In genomic region chr1:244444854-244445253, GRCh38 we compare ENCODE assay signal across 10 cellular contexts. TPM values are rescaled to one million over a fixed set of nuclear protein-coding genes. Genes with fewer than 3 reads are reported as not detected.
DNase-seq lines count a peak whose midpoint lies in the region; ATAC-seq, FAIRE-seq and TF ChIP-seq lines count a peak whose summit lies in the region.
"Had no signal": no experiment of that assay in that cellular context is flagged by ENCODE, and none has a peak within 500 bp of the region (broad histone marks: within the 10 kb centered on the region; RNA-seq: fewer than 3 reads in every experiment).

No MANE protein-coding gene starts in this region.

- peaks cover 15% of the 10 kb centered on the region for H3K4me1 ChIP-seq in IMR-90 (ENCODE audit: control insufficient read depth, insufficient read depth, low read length)
- H3K4me1 ChIP-seq in astrocyte (ENCODE audit: insufficient read depth, low read length), result peaks cover 26% of the 10 kb centered on the region
- H3K4me1 ChIP-seq in suprapubic skin, result peaks cover 37% of the 10 kb centered on the region

- peak overlapping the region; percentile 12 for H2BK5ac ChIP-seq in IMR-90 (ENCODE audit: low read depth, low read length, poor library complexity, severe bottlenecking)

- peaks cover 10% of the 10 kb centered on the region for H3K9me1 ChIP-seq in IMR-90 (ENCODE audit: insufficient read depth, low read length)

- in situ Hi-C loops in IMR-90 (cut with MboI; ENCODE audit: low sequenced_read_pairs), result no loop called here

- no CpG with 5 or more reads among the region's 1 CpG for WGBS in IMR-90 (ENCODE audit: extremely low coverage in 2 of 2, insufficient read length in 1 of 2), 2 experiments
- WGBS in suprapubic skin, result 18% methylated on average over 1 of the region's 1 CpG

- TF ChIP-seq POLR2A in IMR-90 (IDR thresholded peaks at IDR 0.05; ENCODE audit: low read depth, low read length), result no peak
- no peak for TF ChIP-seq POLR2A in suprapubic skin (IDR thresholded peaks at IDR 0.05)

- no peaks in the 10 kb centered on the region for H3K9me3 Mint-ChIP-seq in astrocyte (ENCODE audit: unreplicated experiment)
- H3K9me3 Mint-ChIP-seq in immature natural killer cell, result no peaks in the 10 kb centered on the region
- H3K9me3 Mint-ChIP-seq: T-helper 1 cell treated with Interleukin-12 subunit alpha and Interleukin-12 subunit beta and Interleukin-4 antibody, amounts not matched to agents 30 μg/mL and 1 μg/mL, for 36 hours had no signal

- H3K79me1 ChIP-seq in IMR-90 (ENCODE audit: low read depth in 1 of 2, low read length in 2 of 2), result peaks cover 27 to 45% of the 10 kb centered on the region in 2 experiments

- peak overlapping the region; percentile 20 for H2AK5ac ChIP-seq in IMR-90 (ENCODE audit: low read depth, low read length)

- POLR2A ChIA-PET in IMR-90 (lab: Charles Lee; ENCODE audit: unreplicated experiment), result interaction anchor here (0.9 kb wide), 1 partner anchor 9 kb away, joined by 9 read pairs; no protein-coding TSS in a partner anchor

- BruUV-seq in IMR-90 (replicated peaks; lab: Mats Ljungman, UMichigan), result no TSS peak

- H3K79me2 ChIP-seq in astrocyte (ENCODE audit: insufficient read depth, low read length), result peaks cover 94% of the 10 kb centered on the region

- H2AK9ac ChIP-seq in IMR-90 (replicated peaks; ENCODE audit: low read depth, low read length, poor library complexity), result no peak overlapping the region

- H3K56ac ChIP-seq in IMR-90 (ENCODE audit: extremely low read depth, insufficient read depth, low read length), result no peak overlapping the region

- peak overlapping the region; percentile 14; the same call in 1 of the 2 replicates for H3K14ac ChIP-seq in IMR-90 (replicated peaks; ENCODE audit: low read depth, low read length)

- H3K27me3 ChIP-seq in IMR-90 (ENCODE audit: control insufficient read depth, insufficient read depth, low read length) (no peaks in the 10 kb centered on the region), astrocyte (ENCODE audit: insufficient read depth, low read length) (no peaks in the 10 kb centered on the region), suprapubic skin (no peaks in the 10 kb centered on the region)

- intact Hi-C loops in IMR-90 (cut with micrococcal nuclease), result loop anchor here (2.0 to 10.0 kb wide), 2 partner anchors 122 to 730 kb away; no protein-coding TSS in a partner anchor

- H3K27ac Mint-ChIP-seq in astrocyte (ENCODE audit: unreplicated experiment) (peak overlapping the region; percentile 84), immature natural killer cell (peak overlapping the region in 4 of 6 donors; percentile 47 to 96 (median 64))
- H3K27ac Mint-ChIP-seq: T-helper 1 cell treated with Interleukin-12 subunit alpha and Interleukin-12 subunit beta and Interleukin-4 antibody, amounts not matched to agents 30 μg/mL and 1 μg/mL, for 36 hours had no signal

- H3K4me1 Mint-ChIP-seq in astrocyte (ENCODE audit: low read depth, unreplicated experiment) (peaks cover 39% of the 10 kb centered on the region), immature natural killer cell (peaks cover 51 to 85% of the 10 kb centered on the region in 2 donors)

- H3K18ac ChIP-seq in IMR-90 (ENCODE audit: low read depth, low read length), result peak overlapping the region; percentile 18

- H3K27ac ChIP-seq in IMR-90 (ENCODE audit: insufficient read depth, low read length) (peak overlapping the region; percentile 65), astrocyte (ENCODE audit: low read depth, low read length) (peak overlapping the region; percentile 54), suprapubic skin (peak overlapping the region; percentile 40)

- H3K9me3 ChIP-seq in IMR-90 (ENCODE audit: control insufficient read depth, insufficient read depth, low read length) (no peaks in the 10 kb centered on the region), astrocyte (ENCODE audit: insufficient read depth, low read depth, low read length) (no peaks in the 10 kb centered on the region), suprapubic skin (no peaks in the 10 kb centered on the region)

- no peak for FAIRE-seq in astrocyte (lab: Jason Lieb, UNC)

- peak overlapping the region; percentile 46; the same call in 1 of the 2 replicates for H4K91ac ChIP-seq in IMR-90 (ENCODE audit: insufficient read depth, low read depth, low read length)

- H3K4me2 ChIP-seq in IMR-90 (ENCODE audit: low read depth, low read length), result peak overlapping the region; percentile 44
- peak overlapping the region; percentile 55 for H3K4me2 ChIP-seq in astrocyte (ENCODE audit: low read length)

- peak overlapping the region; percentile 32 for H3K4ac ChIP-seq in IMR-90 (ENCODE audit: low read depth, low read length)

- no peak for DNase-seq in IMR-90
- DNase-seq in astrocyte (ENCODE audit: low read depth), result no peak
- DNase-seq in immature natural killer cell, result no peak
- no peak for DNase-seq in suprapubic skin (ENCODE audit: low spot score in 2 of 2)
- no peak for DNase-seq in putamen (ENCODE audit: low spot score)
- DNase-seq: NCI-H748 treated with DMSO at 0.1 percent for 48 hours; stimulated activated CD4-positive, alpha-beta T cell treated with anti-CD3 and anti-CD28 coated beads, Interleukin-15, amount 100 ng/mL, for 24 hours had no signal

- H3K36me3 Mint-ChIP-seq in astrocyte (ENCODE audit: low read depth, unreplicated experiment) (peaks cover 1% of the 10 kb centered on the region), immature natural killer cell (peaks cover 0 to 6% (median 3%) of the 10 kb centered on the region in 3 donors)

- H2AFZ ChIP-seq in IMR-90 (replicated peaks; ENCODE audit: low read length, poor library complexity) (no peak overlapping the region), astrocyte (ENCODE audit: low read depth, low read length) (no peak overlapping the region)

- H3K4me3 Mint-ChIP-seq in astrocyte (ENCODE audit: unreplicated experiment), result peak overlapping the region; percentile 36
- no peak overlapping the region for H3K4me3 Mint-ChIP-seq in immature natural killer cell
- H3K4me3 Mint-ChIP-seq: T-helper 1 cell treated with Interleukin-12 subunit alpha and Interleukin-12 subunit beta and Interleukin-4 antibody, amounts not matched to agents 30 μg/mL and 1 μg/mL, for 36 hours had no signal

- peaks cover 4% of the 10 kb centered on the region for H3K36me3 ChIP-seq in IMR-90 (ENCODE audit: control insufficient read depth, insufficient read depth, low read length)
- peaks cover 3% of the 10 kb centered on the region for H3K36me3 ChIP-seq in astrocyte (ENCODE audit: insufficient read depth, low read length)
- H3K36me3 ChIP-seq in suprapubic skin, result no peaks in the 10 kb centered on the region

- H2BK120ac ChIP-seq in IMR-90 (ENCODE audit: low read depth, low read length), result peak overlapping the region; percentile 17; the same call in 1 of the 2 replicates

- 0 out of 2 replicates have a peak overlapping the region, but pooled peaks have one; percentile 2 for H2BK20ac ChIP-seq in IMR-90 (ENCODE audit: low read depth, low read length)

- TF ChIP-seq CTCF in IMR-90 (conservative IDR thresholded peaks at IDR 0.05; ENCODE audit: low read depth, low read length) (no peak), astrocyte (IDR thresholded peaks at IDR 0.05; ENCODE audit: insufficient read depth, low read depth, low read length) (no peak), suprapubic skin (IDR thresholded peaks at IDR 0.05) (no peak)

- H4K5ac ChIP-seq in IMR-90 (ENCODE audit: low read depth, low read length), result no peak overlapping the region; the same call in 1 of the 2 replicates

- TF ChIP-seq RAD21 in IMR-90 (IDR thresholded peaks at IDR 0.05; ENCODE audit: low read length), result no peak

- H3K4me3 ChIP-seq in IMR-90 (ENCODE audit: insufficient read depth, low read depth, low read length), result no peak overlapping the region
- no peak overlapping the region for H3K4me3 ChIP-seq in astrocyte (ENCODE audit: insufficient read depth, low read depth, low read length)
- H3K4me3 ChIP-seq in suprapubic skin, result no peak overlapping the region

- CTCF ChIA-PET in IMR-90 (lab: Yijun Ruan, JAX), result no interaction called here

- H2BK15ac ChIP-seq in IMR-90 (ENCODE audit: low read depth, low read length), result 0 out of 3 replicates have a peak overlapping the region, but pooled peaks have one; percentile 15

- no peak for TF ChIP-seq EP300 in suprapubic skin (IDR thresholded peaks at IDR 0.05)

- ATAC-seq in IMR-90 (ENCODE audit: low read depth), result 0 out of 2 replicates have a peak, but pooled peaks have one; percentile 4
- no peak for ATAC-seq in HG02763 (IDR thresholded peaks at IDR 0.05; ENCODE audit: unreplicated experiment)
- no peak for ATAC-seq in HG02973 (IDR thresholded peaks at IDR 0.05; ENCODE audit: unreplicated experiment)

- H3K27me3 Mint-ChIP-seq in astrocyte (ENCODE audit: low read depth, unreplicated experiment) (no peaks in the 10 kb centered on the region), immature natural killer cell (ENCODE audit: low read depth in 3 of 3) (peaks cover 0 to 3% (median under 1%) of the 10 kb centered on the region in 3 donors)

- H3K23ac ChIP-seq in IMR-90 (ENCODE audit: low read depth, low read length), result peak overlapping the region; percentile 25; the same call in 1 of the 2 replicates

- dilution Hi-C loops in IMR-90 (cut with HindIII; ENCODE audit: low sequenced_read_pairs, unreplicated experiment), result no loop called here

- H3K9ac ChIP-seq in IMR-90 (ENCODE audit: low read depth, low read length) (peak overlapping the region; percentile 21), astrocyte (ENCODE audit: low read length) (peak overlapping the region; percentile 17)

- peak overlapping the region in 1 of 2 experiments; percentile 7; a peak in 2 of 4 replicates for H4K8ac ChIP-seq in IMR-90 (ENCODE audit: low read depth in 2 of 2, low read length in 2 of 2)

- H4K20me1 ChIP-seq in IMR-90 (ENCODE audit: insufficient read depth, low read length), result peaks cover 17% of the 10 kb centered on the region
- peaks cover 24% of the 10 kb centered on the region for H4K20me1 ChIP-seq in astrocyte (ENCODE audit: insufficient read depth, low read length)

TF ChIP-seq in IMR-90, 13 proteins besides CTCF, POLR2A, EP300 and RAD21 (continues in another document):
- no peak for TF ChIP-seq BHLHE40 (IDR thresholded peaks at IDR 0.05; ENCODE audit: low read depth, low read length)

RNA-seq across cellular contexts. Expression of gene ADSS2, which starts 6.9 kb away (rescaled TPM):
- total RNA-seq in IMR-90 (2012; rRNA removed), result 14.9 and 37.5 TPM in 2 replicates
- 25.5 and 30.1 TPM in 2 replicates for polyA plus RNA-seq in IMR-90 (2012; rRNA removed)
- polyA plus RNA-seq in IMR-90 (2012; cell fraction: cytosol; rRNA removed), result 7.0 and 7.9 TPM in 2 replicates
- 3.1 and 11.4 TPM in 2 replicates for polyA plus RNA-seq in IMR-90 (2012; cell fraction: nucleus; rRNA removed; ENCODE audit: low replicate concordance)
- total RNA-seq in astrocyte, result 53.9 and 54.4 TPM in 2 replicates
- 10 to 100 TPM; 28.8 to 44.7 (median 30.0) TPM for polyA plus RNA-seq in immature natural killer cell
- 10 to 100 TPM; 39.8 to 65.3 (median 52.1) TPM for total RNA-seq in suprapubic skin

RNA-seq across cellular contexts. Expression of gene CATSPERE, which starts 16.2 kb away (rescaled TPM):
- total RNA-seq in IMR-90 (2012; rRNA removed) (0.18 and 0.28 TPM in 2 replicates), astrocyte (1.1 TPM in 2 replicates), suprapubic skin (1 to 10 TPM in 1 of 4 donors, under 1 TPM in 3; 0.45 to 1.4 (median 0.55) TPM)
- polyA plus RNA-seq in IMR-90 (2012; rRNA removed) (0.07 and 0.13 TPM in 2 replicates), immature natural killer cell (under 1 TPM in 2 of 3 donors, not detected in 1; 0.11 to 0.31 TPM)
- polyA plus RNA-seq in IMR-90 (2012; cell fraction: cytosol; rRNA removed), result 0.03 TPM in 1 of 2 replicates, not detected in the other
- polyA plus RNA-seq in IMR-90 (2012; cell fraction: nucleus; rRNA removed; ENCODE audit: low replicate concordance), result 0.08 and 0.60 TPM in 2 replicates
